ENCODE assay signal across 1 cellular context in the genomic region with DNA sequence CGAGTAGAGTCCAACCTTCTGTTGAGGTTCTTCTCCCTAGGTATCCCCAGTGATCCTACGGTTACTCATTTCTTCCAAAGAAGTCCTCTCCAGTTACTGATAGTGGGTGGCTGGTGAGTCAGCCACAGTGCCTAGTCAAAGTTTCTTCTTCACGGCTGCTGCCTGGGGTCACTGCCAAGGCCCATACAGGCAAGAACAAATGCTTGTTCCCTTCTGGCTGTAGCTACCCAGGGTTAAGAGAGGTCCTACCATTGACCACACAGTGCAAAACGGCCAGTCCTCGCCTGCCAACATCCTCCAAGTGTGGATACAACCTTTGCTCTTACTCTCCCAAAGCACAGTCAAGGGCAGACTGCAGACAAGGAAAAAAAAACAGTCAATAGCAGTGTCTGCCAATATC.
TF ChIP-seq lines count a peak whose summit lies in the region.

No MANE protein-coding gene starts in this region.

TF ChIP-seq in HepG2, 621 proteins besides CTCF, POLR2A, EP300 and RAD21 (continued from another document and continues in another):
- TF ChIP-seq ZNF646 (CRISPR knock-in tag; IDR thresholded peaks at IDR 0.05) (no peak), ARHGAP35 (CRISPR knock-in tag; IDR thresholded peaks at IDR 0.05; ENCODE audit: borderline replicate concordance) (no peak), FOXA3 (CRISPR knock-in tag; IDR thresholded peaks at IDR 0.05) (peak; percentile 27; the same call in 1 of the 2 replicates), ZNF572 (CRISPR knock-in tag; IDR thresholded peaks at IDR 0.05) (peak; percentile 82; the same call in 1 of the 2 replicates), ZNF251 (CRISPR knock-in tag; IDR thresholded peaks at IDR 0.05) (no peak), HOXA7 (CRISPR knock-in tag; IDR thresholded peaks at IDR 0.05) (no peak), TSC22D2 (CRISPR knock-in tag; IDR thresholded peaks at IDR 0.05; ENCODE audit: borderline replicate concordance) (no peak), NBN (conservative IDR thresholded peaks at IDR 0.05) (no peak), ZNF543 (CRISPR knock-in tag; IDR thresholded peaks at IDR 0.05) (no peak), ZNF510 (CRISPR knock-in tag; IDR thresholded peaks at IDR 0.05; ENCODE audit: low read depth) (no peak), FOXO1 (CRISPR knock-in tag; IDR thresholded peaks at IDR 0.05) (0 out of 2 replicates have a peak, but pooled peaks have one; percentile 16), RARG (CRISPR knock-in tag; IDR thresholded peaks at IDR 0.05; ENCODE audit: low read depth) (no peak), NAIF1 (CRISPR knock-in tag; IDR thresholded peaks at IDR 0.05; ENCODE audit: borderline replicate concordance) (no peak), ZNF101 (CRISPR knock-in tag; IDR thresholded peaks at IDR 0.05; ENCODE audit: borderline replicate concordance, low read depth) (no peak), BCL6 (CRISPR knock-in tag; IDR thresholded peaks at IDR 0.05) (peak; percentile 84), SUZ12 (IDR thresholded peaks at IDR 0.05; ENCODE audit: low read depth, low read length) (no peak), HDAC1 (CRISPR knock-in tag; IDR thresholded peaks at IDR 0.05) (peak; percentile 50), HDAC2 (CRISPR knock-in tag; IDR thresholded peaks at IDR 0.05) (0 out of 2 replicates have a peak, but pooled peaks have one; percentile 16), XRCC5 (optimal IDR thresholded peaks at IDR 0.05; ENCODE audit: low read length) (peak; percentile 74), TEAD3 (CRISPR knock-in tag; optimal IDR thresholded peaks at IDR 0.05; ENCODE audit: borderline replicate concordance) (peak; percentile 15), ZNF784 (CRISPR knock-in tag; IDR thresholded peaks at IDR 0.05; ENCODE audit: borderline replicate concordance) (0 out of 2 replicates have a peak, but pooled peaks have one; percentile 47), SATB2 (CRISPR knock-in tag; IDR thresholded peaks at IDR 0.05) (no peak), U2AF2 (IDR thresholded peaks at IDR 0.05; ENCODE audit: low read depth, low read length) (no peak), POGZ (CRISPR knock-in tag; IDR thresholded peaks at IDR 0.05) (0 out of 2 replicates have a peak, but pooled peaks have one; percentile 21), HNF4G (IDR thresholded peaks at IDR 0.05; ENCODE audit: borderline replicate concordance, low read depth, low read length) (peak; percentile 55; the same call in 1 of the 2 replicates), HNF4G (CRISPR knock-in tag; IDR thresholded peaks at IDR 0.05; ENCODE audit: borderline replicate concordance, low read depth) (no peak), YEATS2 (CRISPR knock-in tag; IDR thresholded peaks at IDR 0.05; ENCODE audit: borderline replicate concordance) (no peak), BORCS8-MEF2B (CRISPR knock-in tag; IDR thresholded peaks at IDR 0.05) (no peak), KLF16 (CRISPR knock-in tag; IDR thresholded peaks at IDR 0.05) (no peak), SRSF9 (IDR thresholded peaks at IDR 0.05; ENCODE audit: borderline replicate concordance, insufficient read depth, low read depth, low read length, poor library complexity, severe bottlenecking) (no peak), RBM39 (IDR thresholded peaks at IDR 0.05; ENCODE audit: low read depth, low read length, poor library complexity, severe bottlenecking) (no peak), KDM4B (CRISPR knock-in tag; IDR thresholded peaks at IDR 0.05) (no peak), ZNF333 (CRISPR knock-in tag; IDR thresholded peaks at IDR 0.05; ENCODE audit: borderline replicate concordance) (no peak)
- TF ChIP-seq, protein P1, sequence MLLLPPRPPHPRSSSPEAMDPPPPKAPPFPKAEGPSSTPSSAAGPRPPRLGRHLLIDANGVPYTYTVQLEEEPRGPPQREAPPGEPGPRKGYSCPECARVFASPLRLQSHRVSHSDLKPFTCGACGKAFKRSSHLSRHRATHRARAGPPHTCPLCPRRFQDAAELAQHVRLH (CRISPR knock-in tag; IDR thresholded peaks at IDR 0.05; ENCODE audit: borderline replicate concordance, low read depth): no peak
- TF ChIP-seq, protein P2, sequence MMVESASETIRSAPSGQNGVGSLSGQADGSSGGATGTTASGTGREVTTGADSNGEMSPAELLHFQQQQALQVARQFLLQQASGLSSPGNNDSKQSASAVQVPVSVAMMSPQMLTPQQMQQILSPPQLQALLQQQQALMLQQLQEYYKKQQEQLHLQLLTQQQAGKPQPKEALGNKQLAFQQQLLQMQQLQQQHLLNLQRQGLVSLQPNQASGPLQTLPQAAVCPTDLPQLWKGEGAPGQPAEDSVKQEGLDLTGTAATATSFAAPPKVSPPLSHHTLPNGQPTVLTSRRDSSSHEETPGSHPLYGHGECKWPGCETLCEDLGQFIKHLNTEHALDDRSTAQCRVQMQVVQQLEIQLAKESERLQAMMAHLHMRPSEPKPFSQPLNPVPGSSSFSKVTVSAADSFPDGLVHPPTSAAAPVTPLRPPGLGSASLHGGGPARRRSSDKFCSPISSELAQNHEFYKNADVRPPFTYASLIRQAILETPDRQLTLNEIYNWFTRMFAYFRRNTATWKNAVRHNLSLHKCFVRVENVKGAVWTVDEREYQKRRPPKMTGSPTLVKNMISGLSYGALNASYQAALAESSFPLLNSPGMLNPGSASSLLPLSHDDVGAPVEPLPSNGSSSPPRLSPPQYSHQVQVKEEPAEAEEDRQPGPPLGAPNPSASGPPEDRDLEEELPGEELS (CRISPR knock-in tag; IDR thresholded peaks at IDR 0.05): no peak
- TF ChIP-seq, protein P3, sequence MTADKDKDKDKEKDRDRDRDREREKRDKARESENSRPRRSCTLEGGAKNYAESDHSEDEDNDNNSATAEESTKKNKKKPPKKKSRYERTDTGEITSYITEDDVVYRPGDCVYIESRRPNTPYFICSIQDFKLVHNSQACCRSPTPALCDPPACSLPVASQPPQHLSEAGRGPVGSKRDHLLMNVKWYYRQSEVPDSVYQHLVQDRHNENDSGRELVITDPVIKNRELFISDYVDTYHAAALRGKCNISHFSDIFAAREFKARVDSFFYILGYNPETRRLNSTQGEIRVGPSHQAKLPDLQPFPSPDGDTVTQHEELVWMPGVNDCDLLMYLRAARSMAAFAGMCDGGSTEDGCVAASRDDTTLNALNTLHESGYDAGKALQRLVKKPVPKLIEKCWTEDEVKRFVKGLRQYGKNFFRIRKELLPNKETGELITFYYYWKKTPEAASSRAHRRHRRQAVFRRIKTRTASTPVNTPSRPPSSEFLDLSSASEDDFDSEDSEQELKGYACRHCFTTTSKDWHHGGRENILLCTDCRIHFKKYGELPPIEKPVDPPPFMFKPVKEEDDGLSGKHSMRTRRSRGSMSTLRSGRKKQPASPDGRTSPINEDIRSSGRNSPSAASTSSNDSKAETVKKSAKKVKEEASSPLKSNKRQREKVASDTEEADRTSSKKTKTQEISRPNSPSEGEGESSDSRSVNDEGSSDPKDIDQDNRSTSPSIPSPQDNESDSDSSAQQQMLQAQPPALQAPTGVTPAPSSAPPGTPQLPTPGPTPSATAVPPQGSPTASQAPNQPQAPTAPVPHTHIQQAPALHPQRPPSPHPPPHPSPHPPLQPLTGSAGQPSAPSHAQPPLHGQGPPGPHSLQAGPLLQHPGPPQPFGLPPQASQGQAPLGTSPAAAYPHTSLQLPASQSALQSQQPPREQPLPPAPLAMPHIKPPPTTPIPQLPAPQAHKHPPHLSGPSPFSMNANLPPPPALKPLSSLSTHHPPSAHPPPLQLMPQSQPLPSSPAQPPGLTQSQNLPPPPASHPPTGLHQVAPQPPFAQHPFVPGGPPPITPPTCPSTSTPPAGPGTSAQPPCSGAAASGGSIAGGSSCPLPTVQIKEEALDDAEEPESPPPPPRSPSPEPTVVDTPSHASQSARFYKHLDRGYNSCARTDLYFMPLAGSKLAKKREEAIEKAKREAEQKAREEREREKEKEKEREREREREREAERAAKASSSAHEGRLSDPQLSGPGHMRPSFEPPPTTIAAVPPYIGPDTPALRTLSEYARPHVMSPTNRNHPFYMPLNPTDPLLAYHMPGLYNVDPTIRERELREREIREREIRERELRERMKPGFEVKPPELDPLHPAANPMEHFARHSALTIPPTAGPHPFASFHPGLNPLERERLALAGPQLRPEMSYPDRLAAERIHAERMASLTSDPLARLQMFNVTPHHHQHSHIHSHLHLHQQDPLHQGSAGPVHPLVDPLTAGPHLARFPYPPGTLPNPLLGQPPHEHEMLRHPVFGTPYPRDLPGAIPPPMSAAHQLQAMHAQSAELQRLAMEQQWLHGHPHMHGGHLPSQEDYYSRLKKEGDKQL (CRISPR knock-in tag; IDR thresholded peaks at IDR 0.05; ENCODE audit: low read depth): no peak
- TF ChIP-seq, protein P4, sequence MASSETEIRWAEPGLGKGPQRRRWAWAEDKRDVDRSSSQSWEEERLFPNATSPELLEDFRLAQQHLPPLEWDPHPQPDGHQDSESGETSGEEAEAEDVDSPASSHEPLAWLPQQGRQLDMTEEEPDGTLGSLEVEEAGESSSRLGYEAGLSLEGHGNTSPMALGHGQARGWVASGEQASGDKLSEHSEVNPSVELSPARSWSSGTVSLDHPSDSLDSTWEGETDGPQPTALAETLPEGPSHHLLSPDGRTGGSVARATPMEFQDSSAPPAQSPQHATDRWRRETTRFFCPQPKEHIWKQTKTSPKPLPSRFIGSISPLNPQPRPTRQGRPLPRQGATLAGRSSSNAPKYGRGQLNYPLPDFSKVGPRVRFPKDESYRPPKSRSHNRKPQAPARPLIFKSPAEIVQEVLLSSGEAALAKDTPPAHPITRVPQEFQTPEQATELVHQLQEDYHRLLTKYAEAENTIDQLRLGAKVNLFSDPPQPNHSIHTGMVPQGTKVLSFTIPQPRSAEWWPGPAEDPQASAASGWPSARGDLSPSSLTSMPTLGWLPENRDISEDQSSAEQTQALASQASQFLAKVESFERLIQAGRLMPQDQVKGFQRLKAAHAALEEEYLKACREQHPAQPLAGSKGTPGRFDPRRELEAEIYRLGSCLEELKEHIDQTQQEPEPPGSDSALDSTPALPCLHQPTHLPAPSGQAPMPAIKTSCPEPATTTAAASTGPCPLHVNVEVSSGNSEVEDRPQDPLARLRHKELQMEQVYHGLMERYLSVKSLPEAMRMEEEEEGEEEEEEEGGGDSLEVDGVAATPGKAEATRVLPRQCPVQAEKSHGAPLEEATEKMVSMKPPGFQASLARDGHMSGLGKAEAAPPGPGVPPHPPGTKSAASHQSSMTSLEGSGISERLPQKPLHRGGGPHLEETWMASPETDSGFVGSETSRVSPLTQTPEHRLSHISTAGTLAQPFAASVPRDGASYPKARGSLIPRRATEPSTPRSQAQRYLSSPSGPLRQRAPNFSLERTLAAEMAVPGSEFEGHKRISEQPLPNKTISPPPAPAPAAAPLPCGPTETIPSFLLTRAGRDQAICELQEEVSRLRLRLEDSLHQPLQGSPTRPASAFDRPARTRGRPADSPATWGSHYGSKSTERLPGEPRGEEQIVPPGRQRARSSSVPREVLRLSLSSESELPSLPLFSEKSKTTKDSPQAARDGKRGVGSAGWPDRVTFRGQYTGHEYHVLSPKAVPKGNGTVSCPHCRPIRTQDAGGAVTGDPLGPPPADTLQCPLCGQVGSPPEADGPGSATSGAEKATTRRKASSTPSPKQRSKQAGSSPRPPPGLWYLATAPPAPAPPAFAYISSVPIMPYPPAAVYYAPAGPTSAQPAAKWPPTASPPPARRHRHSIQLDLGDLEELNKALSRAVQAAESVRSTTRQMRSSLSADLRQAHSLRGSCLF (CRISPR knock-in tag; IDR thresholded peaks at IDR 0.05; ENCODE audit: borderline replicate concordance): no peak
